In genomic region chr9:129143461-129143927, GRCh38 we compare ENCODE assay signal across 8 cellular contexts. TPM values are rescaled to one million over a fixed set of nuclear protein-coding genes. Genes with fewer than 3 reads are reported as not detected.
DNase-seq lines count a peak whose midpoint lies in the region; ATAC-seq and TF ChIP-seq lines count a peak whose summit lies in the region.

No MANE protein-coding gene starts in this region.

- intact Hi-C loops in A673 (cut with micrococcal nuclease; ENCODE audit: unreplicated experiment): loop anchor here (1.0 to 10.0 kb wide), 2 partner anchors 191 to 497 kb away; no protein-coding TSS in a partner anchor

- peaks cover 19% of the 10 kb centered on the region for H3K36me3 ChIP-seq in A673 (ENCODE audit: insufficient read depth, low read length, poor library complexity, severe bottlenecking)
- peaks cover 53% of the 10 kb centered on the region for H3K36me3 ChIP-seq in NT2/D1 (ENCODE audit: insufficient read depth, insufficient read length, low read length)
- H3K36me3 ChIP-seq in esophagus (ENCODE audit: control insufficient read depth in 2 of 2, insufficient read depth in 2 of 2, low read length in 1 of 2): peaks cover 0 to 32% of the 10 kb centered on the region in 2 donors
- H3K36me3 ChIP-seq in muscle layer of colon (ENCODE audit: insufficient read depth, low read length): peaks cover 32% of the 10 kb centered on the region

- peak overlapping the region; percentile 62 for H3K9ac ChIP-seq in NT2/D1 (ENCODE audit: insufficient read length, low read depth)
- peak overlapping the region; percentile 41 for H3K9ac ChIP-seq in muscle layer of colon (ENCODE audit: low read length)

- POLR2A ChIA-PET in A673 (lab: Charles Lee; ENCODE audit: low non-redundant PET): no interaction called here

- no peak for TF ChIP-seq CTCF in A673 (conservative IDR thresholded peaks at IDR 0.05; ENCODE audit: low read depth, low read length)

- DNase-seq in A673 (ENCODE audit: low spot score) (no peak), NT2/D1 (ENCODE audit: low read depth, low spot score) (no peak)
- DNase-seq in stimulated activated CD4-positive, alpha-beta T cell treated with anti-CD3 and anti-CD28 coated beads, Interleukin-4, amount 100 ng/mL, for 1 hour: no peak

- H3K27me3 ChIP-seq in A673 (replicated peaks; ENCODE audit: insufficient read depth, low read depth, low read length, poor library complexity) (no peaks in the 10 kb centered on the region), NT2/D1 (ENCODE audit: insufficient read depth, insufficient read length) (no peaks in the 10 kb centered on the region), esophagus (ENCODE audit: control insufficient read depth in 1 of 2, insufficient read depth in 2 of 2, low read length in 2 of 2) (no peaks in the 10 kb centered on the region), muscle layer of colon (ENCODE audit: control insufficient read depth in 1 of 2, insufficient read depth in 2 of 2, low read length in 2 of 2) (no peaks in the 10 kb centered on the region)

- H3K4me1 ChIP-seq in A673 (ENCODE audit: insufficient read depth, low read length, poor library complexity, severe bottlenecking) (peaks cover 49% of the 10 kb centered on the region), NT2/D1 (ENCODE audit: insufficient read depth, insufficient read length) (peaks cover 45% of the 10 kb centered on the region), esophagus (ENCODE audit: control insufficient read depth in 2 of 2, insufficient read depth in 2 of 2, low read length in 1 of 2) (peaks cover 11 to 33% of the 10 kb centered on the region in 2 donors), muscle layer of colon (ENCODE audit: insufficient read depth, low read length) (peaks cover 78% of the 10 kb centered on the region)

- no TSS peak for BruUV-seq in A673 (replicated peaks; lab: Mats Ljungman, UMichigan)

- 49 to 53% methylated on average over 11 of the region's 11 CpGs for WGBS in esophagus, 2 donors

- no peaks in the 10 kb centered on the region for H3K9me3 ChIP-seq in A673 (ENCODE audit: low read depth, low read length, poor library complexity, severe bottlenecking)
- no peaks in the 10 kb centered on the region for H3K9me3 ChIP-seq in NT2/D1 (ENCODE audit: insufficient read depth, low read length)
- no peaks in the 10 kb centered on the region for H3K9me3 ChIP-seq in esophagus (ENCODE audit: control insufficient read depth in 2 of 2, insufficient read depth in 1 of 2, low read depth in 1 of 2, low read length in 1 of 2)
- H3K9me3 ChIP-seq in muscle layer of colon (ENCODE audit: low read length): no peaks in the 10 kb centered on the region

- CTCF ChIA-PET in A673 (lab: Charles Lee): interaction anchor here (0.5 to 1.3 kb wide), 8 partner anchors 8 to 1145 kb away, joined by 3 to 7 read pairs (median 4); no protein-coding TSS in a partner anchor

- H3K4me3 ChIP-seq in A673 (ENCODE audit: low read depth, low read length, poor library complexity, severe bottlenecking) (no peak overlapping the region), NT2/D1 (ENCODE audit: insufficient read length, low read depth) (no peak overlapping the region), esophagus (ENCODE audit: low read depth in 1 of 2, low read length in 2 of 2) (no peak overlapping the region), muscle layer of colon (ENCODE audit: low read depth in 1 of 2, low read length in 2 of 2) (peak overlapping the region in 1 of 2 donors; percentile 55)

- ATAC-seq in GM21723 (IDR thresholded peaks at IDR 0.05; ENCODE audit: unreplicated experiment) (no peak), HG03045 (IDR thresholded peaks at IDR 0.05; ENCODE audit: unreplicated experiment) (no peak), HG02610 (IDR thresholded peaks at IDR 0.05; ENCODE audit: unreplicated experiment) (no peak)

- peak overlapping the region; percentile 6 for H3K27ac ChIP-seq in A673 (ENCODE audit: low read depth, low read length, poor library complexity, severe bottlenecking)
- peak overlapping the region; percentile 73 to 99 for H3K27ac ChIP-seq in esophagus (ENCODE audit: low read depth in 2 of 2, low read length in 1 of 2)
- H3K27ac ChIP-seq in muscle layer of colon (ENCODE audit: low read depth, low read length): peak overlapping the region; percentile 95

RNA-seq across cellular contexts. Expression of gene PTPA, which starts 32.3 kb away (rescaled TPM):
- 153 and 157 TPM in 2 replicates for total RNA-seq in A673 (2021)
- 100 to 1,000 TPM in 1 of 2 donors, 10 to 100 TPM in 1; 80.0 to 126 TPM for polyA plus RNA-seq in esophagus

RNA-seq across cellular contexts. Expression of gene CRAT, which starts 32.9 kb away (rescaled TPM):
- 10.1 and 16.2 TPM in 2 replicates for total RNA-seq in A673 (2021)
- 10 to 100 TPM; 26.6 to 36.7 TPM for polyA plus RNA-seq in esophagus

RNA-seq across cellular contexts. Expression of gene IER5L, which starts 34.6 kb away (rescaled TPM):
- total RNA-seq in A673 (2021): 12.1 and 14.0 TPM in 2 replicates
- 1 to 10 TPM; 5.4 to 8.4 TPM for polyA plus RNA-seq in esophagus

Comparison
In these comparisons a context has a peak if more than half of its experiments do, and no peak if none do; other contexts are left out.
1. H3K27ac ChIP-seq: peak in every context shown above with its lines; median percentile 95 in muscle layer of colon; 86 in esophagus; 6 in A673.